ENCODE assay signal across 9 cellular contexts in genomic region chr22:24244144-24244787, GRCh38. TPM values are rescaled to one million over a fixed set of nuclear protein-coding genes. Genes with fewer than 3 reads are reported as not detected.
DNase-seq lines count a peak whose midpoint lies in the region; TF ChIP-seq lines count a peak whose summit lies in the region.
"Had no signal": no experiment of that assay in that cellular context is flagged by ENCODE, and none has a peak within 500 bp of the region (broad histone marks: within the 10 kb centered on the region; RNA-seq: fewer than 3 reads in every experiment).

No MANE protein-coding gene starts in this region.

- in situ Hi-C loops in GM23248 (cut with MboI), result loop anchor here (10.0 kb wide), 1 partner anchor 49 kb away; no protein-coding TSS in a partner anchor

- no peaks in the 10 kb centered on the region for H4K20me1 ChIP-seq in GM23248 (ENCODE audit: insufficient read depth)

- no peaks in the 10 kb centered on the region for H3K79me2 ChIP-seq in GM23248 (ENCODE audit: insufficient read depth)

- H3K4me1 Mint-ChIP-seq in glutamatergic neuron (ENCODE audit: low read depth, unreplicated experiment), result peaks cover 13% of the 10 kb centered on the region

- H3K4me3 ChIP-seq in GM23248, result no peak overlapping the region
- no peak overlapping the region for H3K4me3 ChIP-seq in WERI-Rb-1 (ENCODE audit: low read depth, low read length)
- H3K4me3 ChIP-seq in skeletal muscle satellite cell (ENCODE audit: low read length), result peak overlapping the region; percentile 72

- H3K36me3 ChIP-seq in GM23248 (ENCODE audit: low read depth) (no peaks in the 10 kb centered on the region), WERI-Rb-1 (no peaks in the 10 kb centered on the region), skeletal muscle satellite cell (ENCODE audit: insufficient read depth, low read length) (peaks cover 3% of the 10 kb centered on the region)

- no peak overlapping the region for H3K4me2 ChIP-seq in GM23248 (ENCODE audit: unreplicated experiment)
- peak overlapping the region; percentile 92 for H3K4me2 ChIP-seq in skeletal muscle satellite cell (ENCODE audit: low read length)

- H3K9me3 ChIP-seq in GM23248 (ENCODE audit: low read depth), result no peaks in the 10 kb centered on the region
- no peaks in the 10 kb centered on the region for H3K9me3 ChIP-seq in WERI-Rb-1 (ENCODE audit: severe bottlenecking)
- H3K9me3 ChIP-seq in skeletal muscle satellite cell (replicated peaks; ENCODE audit: low read length), result no peaks in the 10 kb centered on the region

- peaks cover 15% of the 10 kb centered on the region for H3K9me3 Mint-ChIP-seq in glutamatergic neuron (ENCODE audit: unreplicated experiment)

- H3K27me3 ChIP-seq in GM23248 (replicated peaks; ENCODE audit: insufficient read depth), result no peaks in the 10 kb centered on the region
- no peaks in the 10 kb centered on the region for H3K27me3 ChIP-seq in WERI-Rb-1 (ENCODE audit: insufficient read depth, low read depth, severe bottlenecking)
- H3K27me3 ChIP-seq in skeletal muscle satellite cell (ENCODE audit: control insufficient read depth, insufficient read depth, low read length), result no peaks in the 10 kb centered on the region

- whole genome bisulfite sequencing in GM23248 (ENCODE audit: low coverage in 1 of 2, low lambda C conversion rate in 2 of 2, missing lambda C conversion rate in 2 of 2), 2 experiments, result 43 to 45% methylated on average over 15 to 19 of the region's 19 CpGs

- H3F3A ChIP-seq in GM23248 (ENCODE audit: insufficient read depth), result no peaks in the 10 kb centered on the region

- H3K9ac ChIP-seq in GM23248, result no peak overlapping the region
- peak overlapping the region; percentile 83 for H3K9ac ChIP-seq in skeletal muscle satellite cell (ENCODE audit: low read depth, low read length)

- peaks cover 22% of the 10 kb centered on the region for H3K27me3 Mint-ChIP-seq in glutamatergic neuron (ENCODE audit: unreplicated experiment)

- peak; percentile 28 for DNase-seq in GM23248
- DNase-seq in WERI-Rb-1, result peak; percentile 26
- DNase-seq in glutamatergic neuron, result peak; percentile 60
- no peak for DNase-seq in iPS-NIHi7 (ENCODE audit: extremely low spot score)
- no peak for DNase-seq in NCI-H1105 (lab: John Stamatoyannopoulos, UW)
- no peak for DNase-seq in stimulated activated naive CD4-positive, alpha-beta T cell (lab: John Stamatoyannopoulos, UW)
- DNase-seq in KG1 (lab: John Stamatoyannopoulos, UW), result no peak
- DNase-seq: effector CD8-positive, alpha-beta T cell had no signal

- no peak overlapping the region for H3K27ac ChIP-seq in GM23248
- peak overlapping the region; percentile 86 for H3K27ac ChIP-seq in WERI-Rb-1

- H3K27ac Mint-ChIP-seq in glutamatergic neuron (ENCODE audit: unreplicated experiment), result peak overlapping the region; percentile 100

- no peak overlapping the region for H2AFZ ChIP-seq in GM23248

- TF ChIP-seq CTCF in WERI-Rb-1 (IDR thresholded peaks at IDR 0.05; ENCODE audit: low read depth, low read length), result no peak
- TF ChIP-seq CTCF in glutamatergic neuron (IDR thresholded peaks at IDR 0.05; ENCODE audit: partially characterized antibody, unreplicated experiment), result no peak

- H3K4me1 ChIP-seq in GM23248 (ENCODE audit: insufficient read depth), result peaks cover 21% of the 10 kb centered on the region
- H3K4me1 ChIP-seq in skeletal muscle satellite cell (ENCODE audit: control insufficient read depth, insufficient read depth, low read length), result peaks cover 59% of the 10 kb centered on the region

- peaks cover 5% of the 10 kb centered on the region for H3K36me3 Mint-ChIP-seq in glutamatergic neuron (ENCODE audit: unreplicated experiment)

- no peaks in the 10 kb centered on the region for H3K9me2 ChIP-seq in GM23248 (ENCODE audit: insufficient read depth)

- peak overlapping the region; percentile 81 for H3K4me3 Mint-ChIP-seq in glutamatergic neuron (ENCODE audit: unreplicated experiment)

RNA-seq across cellular contexts. Expression of gene GGT5, which starts 0.6 kb away (rescaled TPM):
- total RNA-seq in GM23248 (2014; rRNA removed; shearing (Covaris generic)), result 0.38 and 1.3 TPM in 2 replicates
- 5.0 and 5.1 TPM in 2 replicates for polyA plus RNA-seq in GM23248 (2016; fragmentation: Nextera tagmentation; extraction: Ambion mirVana)
- 10.7 TPM for total RNA-seq in glutamatergic neuron (ENCODE audit: unreplicated experiment)
- 21.5 and 30.1 TPM in 2 replicates for total RNA-seq in skeletal muscle satellite cell (2012; rRNA removed)

RNA-seq across cellular contexts. Expression of gene SPECC1L, which starts 26.4 kb away (rescaled TPM):
- 34.0 and 39.1 TPM in 2 replicates for total RNA-seq in GM23248 (2014; rRNA removed; shearing (Covaris generic))
- 21.1 and 23.9 TPM in 2 replicates for polyA plus RNA-seq in GM23248 (2016; fragmentation: Nextera tagmentation; extraction: Ambion mirVana)
- total RNA-seq in glutamatergic neuron (ENCODE audit: unreplicated experiment), result 173 TPM
- 23.2 and 27.6 TPM in 2 replicates for total RNA-seq in skeletal muscle satellite cell (2012; rRNA removed)

Comparison
In these comparisons a context has a peak if more than half of its experiments do, and no peak if none do; other contexts are left out.
1. DNase-seq: peak in GM23248 (single experiment), WERI-Rb-1 (single experiment) and glutamatergic neuron (single experiment); none in iPS-NIHi7 (single experiment), NCI-H1105 (single experiment), stimulated activated naive CD4-positive, alpha-beta T cell (0 of 6) and KG1 (single experiment).